In the genomic region with DNA sequence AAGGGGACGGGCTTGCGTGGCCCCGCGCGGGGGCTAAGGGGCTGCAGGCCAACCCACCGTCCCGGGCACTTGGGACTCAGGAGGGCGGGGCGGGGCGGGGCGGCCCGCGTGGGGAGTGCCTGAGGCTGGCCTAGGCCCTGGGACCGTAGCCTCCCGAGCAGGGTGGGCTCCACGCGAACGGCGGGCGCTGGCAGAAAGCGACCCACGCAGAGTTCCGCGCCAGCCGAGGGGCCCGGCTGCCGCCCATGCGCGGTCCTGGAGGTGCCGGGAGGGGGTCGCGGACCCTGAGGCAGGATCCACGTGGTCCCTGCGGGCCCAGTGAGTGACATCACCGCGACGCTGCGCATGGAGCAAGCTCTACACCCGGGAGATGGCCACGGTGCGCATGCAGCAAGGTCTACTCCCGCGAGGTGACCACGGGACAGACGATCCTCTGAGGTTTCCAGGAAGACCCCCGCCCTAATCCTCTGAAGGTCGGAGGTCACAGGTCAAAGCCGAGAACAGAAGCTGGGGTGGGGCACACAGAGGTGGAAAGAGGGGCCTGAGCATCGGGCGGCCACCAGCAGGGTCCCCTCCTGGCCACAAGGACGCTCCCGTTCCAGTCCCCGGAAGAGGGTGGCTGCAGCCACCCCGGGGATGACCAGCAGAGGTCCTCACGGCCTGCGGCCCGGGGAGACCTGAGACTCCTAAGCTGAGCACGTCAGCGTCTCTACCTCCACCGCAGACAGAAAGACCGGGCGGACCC, we compare ENCODE assay signal across 1 cellular context.
TF ChIP-seq lines count a peak whose summit lies in the region.

No MANE protein-coding gene starts in this region.

TF ChIP-seq in GM12878, 131 proteins besides CTCF, POLR2A, EP300 and RAD21 (continued from another document and continues in another):
- TF ChIP-seq IRF5 (IDR thresholded peaks at IDR 0.05; ENCODE audit: borderline replicate concordance) (no peak), HCFC1 (IDR thresholded peaks at IDR 0.05; ENCODE audit: low read length) (no peak), KDM1A (IDR thresholded peaks at IDR 0.05; ENCODE audit: borderline replicate concordance) (no peak), BCL11A (IDR thresholded peaks at IDR 0.05; ENCODE audit: low read depth, low read length) (0 out of 2 replicates have a peak, but pooled peaks have one; percentile 18), HDAC6 (IDR thresholded peaks at IDR 0.05; ENCODE audit: unreplicated experiment) (no peak), YBX1 (IDR thresholded peaks at IDR 0.05) (no peak), GABPA (IDR thresholded peaks at IDR 0.05; ENCODE audit: low read depth) (no peak), ZSCAN29 (IDR thresholded peaks at IDR 0.05) (peak; percentile 56; the same call in 1 of the 2 replicates), TBL1XR1 (IDR thresholded peaks at IDR 0.05; ENCODE audit: low read depth, low read length) (no peak), YY1 (IDR thresholded peaks at IDR 0.05; ENCODE audit: low read depth, low read length) (peak; percentile 72), GATAD2B (conservative IDR thresholded peaks at IDR 0.05; ENCODE audit: low read depth) (peak; percentile 94), ZNF207 (IDR thresholded peaks at IDR 0.05; ENCODE audit: borderline replicate concordance) (peak; percentile 81; the same call in 1 of the 2 replicates), MTA3 (IDR thresholded peaks at IDR 0.05; ENCODE audit: borderline replicate concordance, low read length) (no peak), TCF12 (IDR thresholded peaks at IDR 0.05; ENCODE audit: low read depth, low read length) (0 out of 2 replicates have a peak, but pooled peaks have one; percentile 45), ASH2L (IDR thresholded peaks at IDR 0.05; ENCODE audit: borderline replicate concordance, low read depth) (no peak), FOXK2 (IDR thresholded peaks at IDR 0.05) (0 out of 2 replicates have a peak, but pooled peaks have one; percentile 12), POLR2AphosphoS2 (IDR thresholded peaks at IDR 0.05; ENCODE audit: low read depth, low read length) (no peak), FOXM1 (IDR thresholded peaks at IDR 0.05; ENCODE audit: low read depth, low read length) (no peak), CHD1 (IDR thresholded peaks at IDR 0.05; ENCODE audit: low read depth, low read length) (no peak), ESRRA (IDR thresholded peaks at IDR 0.05; ENCODE audit: low read length) (no peak), MYB (IDR thresholded peaks at IDR 0.05; ENCODE audit: borderline replicate concordance, low read depth, low read length) (no peak), E2F8 (IDR thresholded peaks at IDR 0.05; ENCODE audit: low read depth, partially characterized antibody) (no peak), SRF (IDR thresholded peaks at IDR 0.05; ENCODE audit: low read depth in 2 of 2, low read length in 2 of 2) (no peak), JUND (IDR thresholded peaks at IDR 0.05; ENCODE audit: low read depth, low read length) (no peak), STAT3 (IDR thresholded peaks at IDR 0.05; ENCODE audit: low read depth, low read length) (no peak), MLLT1 (IDR thresholded peaks at IDR 0.05) (0 out of 2 replicates have a peak, but pooled peaks have one; percentile 40), SIX5 (IDR thresholded peaks at IDR 0.05; ENCODE audit: low read depth, low read length, severe bottlenecking) (no peak), ZNF622 (IDR thresholded peaks at IDR 0.05) (no peak), CEBPB (IDR thresholded peaks at IDR 0.05; ENCODE audit: borderline replicate concordance in 1 of 2, low read depth in 2 of 2, low read length in 2 of 2) (no peak), TCF7 (IDR thresholded peaks at IDR 0.05; ENCODE audit: borderline replicate concordance) (no peak), E4F1 (IDR thresholded peaks at IDR 0.05; ENCODE audit: borderline replicate concordance, partially characterized antibody) (peak; percentile 43), HDAC2 (IDR thresholded peaks at IDR 0.05) (no peak), MEF2A (IDR thresholded peaks at IDR 0.05; ENCODE audit: insufficient read depth, low read depth, low read length) (0 out of 2 replicates have a peak, but pooled peaks have one; percentile 17), ZBTB11 (CRISPR knock-in tag; IDR thresholded peaks at IDR 0.05) (no peak), WRNIP1 (IDR thresholded peaks at IDR 0.05; ENCODE audit: borderline replicate concordance, low read depth, low read length) (no peak), DPF2 (IDR thresholded peaks at IDR 0.05) (peak; percentile 55; the same call in 1 of the 2 replicates), PAX8 (IDR thresholded peaks at IDR 0.05) (no peak), USF1 (IDR thresholded peaks at IDR 0.05; ENCODE audit: borderline replicate concordance, extremely low read length, insufficient read depth, low read depth, low read length) (peak; percentile 12), ZNF24 (IDR thresholded peaks at IDR 0.05) (no peak), EED (IDR thresholded peaks at IDR 0.05; ENCODE audit: low read depth) (peak; percentile 28; the same call in 1 of the 2 replicates)
- TF ChIP-seq, protein P1, sequence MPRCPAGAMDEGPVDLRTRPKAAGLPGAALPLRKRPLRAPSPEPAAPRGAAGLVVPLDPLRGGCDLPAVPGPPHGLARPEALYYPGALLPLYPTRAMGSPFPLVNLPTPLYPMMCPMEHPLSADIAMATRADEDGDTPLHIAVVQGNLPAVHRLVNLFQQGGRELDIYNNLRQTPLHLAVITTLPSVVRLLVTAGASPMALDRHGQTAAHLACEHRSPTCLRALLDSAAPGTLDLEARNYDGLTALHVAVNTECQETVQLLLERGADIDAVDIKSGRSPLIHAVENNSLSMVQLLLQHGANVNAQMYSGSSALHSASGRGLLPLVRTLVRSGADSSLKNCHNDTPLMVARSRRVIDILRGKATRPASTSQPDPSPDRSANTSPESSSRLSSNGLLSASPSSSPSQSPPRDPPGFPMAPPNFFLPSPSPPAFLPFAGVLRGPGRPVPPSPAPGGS (IDR thresholded peaks at IDR 0.05; ENCODE audit: borderline replicate concordance, insufficient read depth, low read depth, low read length, poor library complexity, severe bottlenecking), result no peak
- TF ChIP-seq, protein P2, sequence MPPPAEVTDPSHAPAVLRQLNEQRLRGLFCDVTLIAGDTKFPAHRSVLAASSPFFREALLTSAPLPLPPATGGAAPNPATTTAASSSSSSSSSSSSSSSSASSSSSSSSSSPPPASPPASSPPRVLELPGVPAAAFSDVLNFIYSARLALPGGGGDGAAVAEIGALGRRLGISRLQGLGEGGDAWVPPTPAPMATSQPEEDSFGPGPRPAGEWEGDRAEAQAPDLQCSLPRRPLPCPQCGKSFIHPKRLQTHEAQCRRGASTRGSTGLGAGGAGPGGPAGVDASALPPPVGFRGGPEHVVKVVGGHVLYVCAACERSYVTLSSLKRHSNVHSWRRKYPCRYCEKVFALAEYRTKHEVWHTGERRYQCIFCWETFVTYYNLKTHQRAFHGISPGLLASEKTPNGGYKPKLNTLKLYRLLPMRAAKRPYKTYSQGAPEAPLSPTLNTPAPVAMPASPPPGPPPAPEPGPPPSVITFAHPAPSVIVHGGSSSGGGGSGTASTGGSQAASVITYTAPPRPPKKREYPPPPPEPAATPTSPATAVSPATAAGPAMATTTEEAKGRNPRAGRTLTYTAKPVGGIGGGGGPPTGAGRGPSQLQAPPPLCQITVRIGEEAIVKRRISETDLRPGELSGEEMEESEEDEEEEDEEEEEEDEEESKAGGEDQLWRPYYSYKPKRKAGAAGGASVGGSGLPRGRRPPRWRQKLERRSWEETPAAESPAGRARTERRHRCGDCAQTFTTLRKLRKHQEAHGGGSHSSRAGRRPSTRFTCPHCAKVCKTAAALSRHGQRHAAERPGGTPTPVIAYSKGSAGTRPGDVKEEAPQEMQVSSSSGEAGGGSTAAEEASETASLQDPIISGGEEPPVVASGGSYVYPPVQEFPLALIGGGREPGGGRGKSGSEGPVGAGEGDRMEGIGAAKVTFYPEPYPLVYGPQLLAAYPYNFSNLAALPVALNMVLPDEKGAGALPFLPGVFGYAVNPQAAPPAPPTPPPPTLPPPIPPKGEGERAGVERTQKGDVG (CRISPR knock-in tag; IDR thresholded peaks at IDR 0.05), result no peak
